20 cellular contexts compared by ENCODE assay signal in genomic region chr9:16925426-16925825, GRCh38. TPM values are rescaled to one million over a fixed set of nuclear protein-coding genes. Genes with fewer than 3 reads are reported as not detected.
DNase-seq lines count a peak whose midpoint lies in the region; ATAC-seq and TF ChIP-seq lines count a peak whose summit lies in the region.
"Had no signal": no experiment of that assay in that cellular context is flagged by ENCODE, and none has a peak within 500 bp of the region (broad histone marks: within the 10 kb centered on the region; RNA-seq: fewer than 3 reads in every experiment).

No MANE protein-coding gene starts in this region.

- no peaks in the 10 kb centered on the region for H3K9me3 ChIP-seq in adipocyte (ENCODE audit: control insufficient read depth, low read length)
- H3K9me3 ChIP-seq in H9 (ENCODE audit: control insufficient read depth, low read depth, low read length) = peaks cover 12% of the 10 kb centered on the region
- H3K9me3 ChIP-seq: MG63 had no signal

- no peaks in the 10 kb centered on the region for H4K20me1 ChIP-seq in H9 (ENCODE audit: control insufficient read depth, insufficient read depth, insufficient read length)

- no peak overlapping the region for H3K27ac Mint-ChIP-seq in H9

- no peak overlapping the region for H4K5ac ChIP-seq in H9 (ENCODE audit: insufficient read length, low read depth, low read length)

- H3K27ac ChIP-seq in H9 (ENCODE audit: insufficient read length, low read depth, low read length) = no peak overlapping the region
- H3K27ac ChIP-seq: C4-2B had no signal

- peaks cover 7% of the 10 kb centered on the region for H3K4me1 ChIP-seq in adipocyte (ENCODE audit: control insufficient read depth, insufficient read depth, low read length)
- no peaks in the 10 kb centered on the region for H3K4me1 ChIP-seq in H9 (ENCODE audit: insufficient read depth, low read length)

- no peak overlapping the region for H2BK5ac ChIP-seq in H9 (ENCODE audit: insufficient read length, low read length)

- H3K56ac ChIP-seq in H9 (ENCODE audit: insufficient read length, low read depth, low read length) = no peak overlapping the region

- H3K9ac ChIP-seq in adipocyte (ENCODE audit: low read length) = no peak overlapping the region
- no peak overlapping the region for H3K9ac ChIP-seq in H9 (ENCODE audit: extremely low read depth, insufficient read length, low read length)

- TF ChIP-seq CTCF in AG10803 (conservative IDR thresholded peaks at IDR 0.05; ENCODE audit: low read length) = no peak
- no peak for TF ChIP-seq CTCF in fibroblast of the aortic adventitia (IDR thresholded peaks at IDR 0.05; ENCODE audit: insufficient read depth, low read length)
- TF ChIP-seq CTCF in H9 (conservative IDR thresholded peaks at IDR 0.05) = no peak

- no peak overlapping the region for H3T11ph ChIP-seq in H9 (ENCODE audit: low read length)

- peaks cover 10 to 31% (median 10%) of the 10 kb centered on the region in 3 experiments for H3K36me3 Mint-ChIP-seq in H9 (ENCODE audit: insufficient read depth in 1 of 3, low read depth in 3 of 3)

- no peak overlapping the region for H4K91ac ChIP-seq in H9 (ENCODE audit: insufficient read length, low read depth, low read length)

- no peak overlapping the region for H2BK12ac ChIP-seq in H9 (ENCODE audit: insufficient read length, low read depth, low read length)

- H3K79me2 ChIP-seq in H9 (ENCODE audit: insufficient read depth, low read length) = no peaks in the 10 kb centered on the region

- no peak overlapping the region for H2AFZ ChIP-seq in H9 (ENCODE audit: low read length)

- no peaks in the 10 kb centered on the region for H3K79me1 ChIP-seq in H9 (ENCODE audit: insufficient read depth, low read depth, low read length, poor library complexity, severe bottlenecking)

- no peak overlapping the region for H3K4me3 Mint-ChIP-seq in H9

- no peak overlapping the region for H2BK120ac ChIP-seq in H9 (ENCODE audit: low read depth, low read length, poor library complexity, severe bottlenecking)

- no peak overlapping the region for H3K18ac ChIP-seq in H9 (ENCODE audit: insufficient read length, low read depth, low read length)

- no peak overlapping the region for H3K14ac ChIP-seq in H9 (ENCODE audit: insufficient read depth, low read length)

- H3K23me2 ChIP-seq in H9 (ENCODE audit: insufficient read length, low read depth, low read length, poor library complexity, severe bottlenecking) = no peaks in the 10 kb centered on the region

- no CpG with 5 or more reads among the region's 1 CpG for WGBS in H9 (ENCODE audit: extremely low coverage, insufficient read length, low lambda C conversion rate)

- no peak overlapping the region for H2BK20ac ChIP-seq in H9 (ENCODE audit: low read depth, low read length, poor library complexity, severe bottlenecking)

- no peak overlapping the region for H3K4me2 ChIP-seq in H9 (ENCODE audit: insufficient read depth, insufficient read length, low read length)

- no peak overlapping the region for H4K8ac ChIP-seq in H9 (replicated peaks; ENCODE audit: insufficient read length, low read depth, low read length)

- DNase-seq in AG10803 (ENCODE audit: low read depth) (peak; percentile 64), adipocyte (ENCODE audit: low read depth) (peak; percentile 49), dedifferentiated amniotic fluid mesenchymal stem cell (ENCODE audit: extremely low spot score) (peak; percentile 31), fibroblast of the aortic adventitia (ENCODE audit: low read depth) (peak; percentile 51), NCI-H510A (lab: John Stamatoyannopoulos, UW) (no peak), H9 (no peak), 8988T (no peak)
- DNase-seq: DMS79 treated with DMSO at 0.1 percent for 48 hours, H7, Kasumi-1, MG63, NCI-H1048, NCI-H1436 treated with DMSO at 0.1 percent for 48 hours, NCI-H2081, NCI-H446 treated with DMSO at 0.1 percent for 48 hours, NCI-H748 treated with DMSO at 0.1 percent for 48 hours had no signal

- no peak overlapping the region for H3K4ac ChIP-seq in H9 (ENCODE audit: low read depth, low read length)

- no peaks in the 10 kb centered on the region for H3K36me3 ChIP-seq in adipocyte (ENCODE audit: control insufficient read depth, insufficient read depth, low read length, severe bottlenecking)
- H3K36me3 ChIP-seq: MG63 had no signal

- H3K27me3 Mint-ChIP-seq in H9 (ENCODE audit: low read depth) = peaks cover 48% of the 10 kb centered on the region

- peaks cover 27 to 33% of the 10 kb centered on the region in 2 experiments for H3K9me3 Mint-ChIP-seq in H9

- no peak for ATAC-seq in esophagus mucosa
- ATAC-seq: Right ventricle myocardium inferior had no signal

- H2BK15ac ChIP-seq in H9 (ENCODE audit: low read depth, low read length) = no peak overlapping the region

- no peak overlapping the region for H2AK5ac ChIP-seq in H9 (ENCODE audit: insufficient read length, low read length)

- H3K27me3 ChIP-seq in adipocyte (replicated peaks; ENCODE audit: control insufficient read depth, insufficient read depth, low read length) (no peaks in the 10 kb centered on the region), H9 (ENCODE audit: insufficient read depth, low read length) (no peaks in the 10 kb centered on the region; the same call in 1 of the 2 replicates)
- H3K27me3 ChIP-seq: MG63 had no signal

- H3K4me3 ChIP-seq in AG10803 (ENCODE audit: low read length) (no peak overlapping the region), adipocyte (ENCODE audit: low read length) (no peak overlapping the region), fibroblast of the aortic adventitia (ENCODE audit: low read depth, low read length) (no peak overlapping the region)
- H3K4me3 ChIP-seq: MG63 had no signal

- H3K23ac ChIP-seq in H9 (ENCODE audit: insufficient read length, low read depth, low read length) = no peak overlapping the region

- H3K4me1 Mint-ChIP-seq in H9 = peaks cover 0 to 7% of the 10 kb centered on the region in 2 experiments; a peak in 1 of 4 replicates

RNA-seq across cellular contexts. Expression of gene BNC2, which starts 55.0 kb away (rescaled TPM):
- 48.7 and 53.3 TPM in 2 replicates for total RNA-seq in fibroblast of the aortic adventitia (ENCODE audit: low replicate concordance)
- 3.7 TPM for total RNA-seq in esophagus mucosa
- total RNA-seq in H9 (2021) = 40.8 and 43.6 TPM in 2 replicates
- total RNA-seq: OCI-LY7 had no signal

Comparison
In these comparisons a context has a peak if more than half of its experiments do, and no peak if none do; other contexts are left out.
1. DNase-seq: peak in AG10803 (single experiment), adipocyte (single experiment), dedifferentiated amniotic fluid mesenchymal stem cell (single experiment) and fibroblast of the aortic adventitia (single experiment); none in NCI-H510A (single experiment), H9 (single experiment) and 8988T (single experiment).